ENCODE assay signal across 19 cellular contexts in the genomic region with DNA sequence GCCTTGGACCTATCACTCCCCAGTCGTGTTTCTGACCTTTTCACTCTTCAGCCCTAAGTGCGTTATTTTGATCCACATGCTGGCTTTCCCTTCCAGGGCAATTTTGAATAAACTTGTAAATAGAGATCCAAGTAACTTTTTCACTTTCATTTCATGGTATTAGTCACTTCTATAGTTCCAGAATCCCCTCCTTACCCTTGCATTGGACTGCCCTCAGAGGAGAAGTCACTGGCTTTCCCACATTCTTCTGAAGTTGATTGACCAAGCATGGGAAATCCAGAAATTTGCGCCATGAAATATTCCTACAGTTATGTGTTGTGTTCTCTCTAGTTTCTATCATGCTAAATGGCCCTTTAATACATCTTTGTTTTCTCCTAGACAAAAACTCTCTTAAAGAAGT.
DNase-seq lines count a peak whose midpoint lies in the region; ATAC-seq and TF ChIP-seq lines count a peak whose summit lies in the region.
"Had no signal": no experiment of that assay in that cellular context is flagged by ENCODE, and none has a peak within 500 bp of the region (broad histone marks: within the 10 kb centered on the region; RNA-seq: fewer than 3 reads in every experiment).

No MANE protein-coding gene starts in this region.

- H3F3A ChIP-seq in MM.1S (ENCODE audit: insufficient read depth, low read length), result peaks cover 10% of the 10 kb centered on the region

- H2AFZ ChIP-seq in ACC112 (ENCODE audit: low read length, unreplicated experiment), result peak overlapping the region; percentile 19
- no peak overlapping the region for H2AFZ ChIP-seq in MM.1S (ENCODE audit: low read length)
- H2AFZ ChIP-seq: GM23338 had no signal

- no peak overlapping the region for H3K4me3 Mint-ChIP-seq in nephron progenitor cell
- H3K4me3 Mint-ChIP-seq: CD4-positive, CD25-positive, alpha-beta regulatory T cell; GM23338 had no signal

- H3K9me2 ChIP-seq in MM.1S (replicated peaks; ENCODE audit: insufficient read depth, low read length), result no peaks in the 10 kb centered on the region

- peaks cover 4% of the 10 kb centered on the region for H3K9me3 Mint-ChIP-seq in nephron progenitor cell
- H3K9me3 Mint-ChIP-seq: GM23338 had no signal

- no peaks in the 10 kb centered on the region for H3K36me3 Mint-ChIP-seq in nephron progenitor cell (ENCODE audit: low read depth)
- H3K36me3 Mint-ChIP-seq: CD4-positive, CD25-positive, alpha-beta regulatory T cell had no signal

- peak overlapping the region; percentile 64 for H3K27ac Mint-ChIP-seq in nephron progenitor cell
- H3K27ac Mint-ChIP-seq: CD4-positive, CD25-positive, alpha-beta regulatory T cell; GM23338 had no signal

- no peak overlapping the region for H3K4me3 ChIP-seq in ACC112 (ENCODE audit: low read depth, low read length)
- no peak overlapping the region for H3K4me3 ChIP-seq in fibroblast of the aortic adventitia (ENCODE audit: low read depth, low read length)
- H3K4me3 ChIP-seq in MM.1S (ENCODE audit: low read length), result no peak overlapping the region
- H3K4me3 ChIP-seq: A549, GM23338, HAP-1 had no signal

- no peaks in the 10 kb centered on the region for H3K27me3 Mint-ChIP-seq in nephron progenitor cell (ENCODE audit: low read depth, poor library complexity)
- H3K27me3 Mint-ChIP-seq: CD4-positive, CD25-positive, alpha-beta regulatory T cell had no signal

- H3K9ac ChIP-seq in MM.1S (ENCODE audit: low read length), result no peak overlapping the region

- no peaks in the 10 kb centered on the region for H3K79me2 ChIP-seq in ACC112 (ENCODE audit: control insufficient read depth, insufficient read depth, low read length, unreplicated experiment)
- H3K79me2 ChIP-seq in MM.1S (ENCODE audit: low read length), result no peaks in the 10 kb centered on the region

- H3K27ac ChIP-seq in ACC112 (ENCODE audit: low read depth, low read length), result no peak overlapping the region
- no peak overlapping the region for H3K27ac ChIP-seq in MM.1S (ENCODE audit: low read length)
- H3K27ac ChIP-seq: A549, RWPE1 had no signal

- H3K4me1 ChIP-seq in ACC112 (ENCODE audit: control insufficient read depth, insufficient read depth, low read length, unreplicated experiment) (no peaks in the 10 kb centered on the region), MM.1S (ENCODE audit: low read length) (peaks cover 26% of the 10 kb centered on the region)
- H3K4me1 ChIP-seq: A549, HAP-1 had no signal

- TF ChIP-seq CTCF in fibroblast of the aortic adventitia (IDR thresholded peaks at IDR 0.05; ENCODE audit: insufficient read depth, low read length), result no peak
- TF ChIP-seq CTCF in nephron progenitor cell (IDR thresholded peaks at IDR 0.05), result no peak
- TF ChIP-seq CTCF in MM.1S (IDR thresholded peaks at IDR 0.05; ENCODE audit: low read length), result no peak

- H3K4me2 ChIP-seq in MM.1S (ENCODE audit: low read depth, low read length), result no peak overlapping the region
- H3K4me2 ChIP-seq: A549, GM23338 had no signal

- peak; percentile 28 for DNase-seq in fibroblast of the aortic adventitia (ENCODE audit: low read depth)
- no peak for DNase-seq in nephron progenitor cell
- DNase-seq in MM.1S, result no peak
- DNase-seq: CD4-positive, CD25-positive, alpha-beta regulatory T cell; DMS79; KG1; NCI-H1092 treated with DMSO at 0.1 percent for 48 hours; NCI-H1436 treated with DMSO at 0.1 percent for 48 hours; NCI-H1930; NK-92 treated with Interleukin-12 subunit alpha and Interleukin-12 subunit beta, amount 100 ng/mL, for 24 hours had no signal

- H3K36me3 ChIP-seq in ACC112 (ENCODE audit: insufficient read depth, low read length), result no peaks in the 10 kb centered on the region
- H3K36me3 ChIP-seq in MM.1S (replicated peaks; ENCODE audit: insufficient read depth, low read length), result no peaks in the 10 kb centered on the region
- H3K36me3 ChIP-seq: HAP-1 had no signal

- no peaks in the 10 kb centered on the region for H4K20me1 ChIP-seq in MM.1S (ENCODE audit: insufficient read depth, low read length)

- ATAC-seq in GM21529 (IDR thresholded peaks at IDR 0.05; ENCODE audit: unreplicated experiment), result peak; percentile 44
- ATAC-seq in SK-N-SH treated with all-trans-retinoic acid at 6 μM for 48 hours, result no peak
- ATAC-seq in HG02870 (IDR thresholded peaks at IDR 0.05; ENCODE audit: unreplicated experiment), result no peak
- no peak for ATAC-seq in esophagus mucosa
- ATAC-seq: A549, GM23338 had no signal

- no peaks in the 10 kb centered on the region for H3K27me3 ChIP-seq in ACC112 (ENCODE audit: insufficient read depth, low read length)
- H3K27me3 ChIP-seq in MM.1S (replicated peaks; ENCODE audit: insufficient read depth, low read length), result no peaks in the 10 kb centered on the region

- H3K9me3 ChIP-seq in MM.1S (replicated peaks; ENCODE audit: insufficient read depth, low read length), result no peaks in the 10 kb centered on the region
- H3K9me3 ChIP-seq: A549, HAP-1 had no signal

- no peaks in the 10 kb centered on the region for H3K4me1 Mint-ChIP-seq in nephron progenitor cell
- H3K4me1 Mint-ChIP-seq: CD4-positive, CD25-positive, alpha-beta regulatory T cell; GM23338 had no signal

TF ChIP-seq in SK-N-SH treated with all-trans-retinoic acid at 6 μM for 48 hours, 23 proteins besides CTCF, POLR2A, EP300 and RAD21 (continues in another document):
- TF ChIP-seq GLIS3 (CRISPR knock-in tag; IDR thresholded peaks at IDR 0.05) (no peak), CSDC2 (CRISPR knock-in tag; IDR thresholded peaks at IDR 0.05) (no peak), ZFP3 (CRISPR knock-in tag; IDR thresholded peaks at IDR 0.05) (no peak), ZC3H10 (CRISPR knock-in tag; IDR thresholded peaks at IDR 0.05) (no peak), TOX (CRISPR knock-in tag; IDR thresholded peaks at IDR 0.05; ENCODE audit: borderline replicate concordance) (no peak), ZNF8 (CRISPR knock-in tag; IDR thresholded peaks at IDR 0.05) (no peak)
- TF ChIP-seq, protein P1, sequence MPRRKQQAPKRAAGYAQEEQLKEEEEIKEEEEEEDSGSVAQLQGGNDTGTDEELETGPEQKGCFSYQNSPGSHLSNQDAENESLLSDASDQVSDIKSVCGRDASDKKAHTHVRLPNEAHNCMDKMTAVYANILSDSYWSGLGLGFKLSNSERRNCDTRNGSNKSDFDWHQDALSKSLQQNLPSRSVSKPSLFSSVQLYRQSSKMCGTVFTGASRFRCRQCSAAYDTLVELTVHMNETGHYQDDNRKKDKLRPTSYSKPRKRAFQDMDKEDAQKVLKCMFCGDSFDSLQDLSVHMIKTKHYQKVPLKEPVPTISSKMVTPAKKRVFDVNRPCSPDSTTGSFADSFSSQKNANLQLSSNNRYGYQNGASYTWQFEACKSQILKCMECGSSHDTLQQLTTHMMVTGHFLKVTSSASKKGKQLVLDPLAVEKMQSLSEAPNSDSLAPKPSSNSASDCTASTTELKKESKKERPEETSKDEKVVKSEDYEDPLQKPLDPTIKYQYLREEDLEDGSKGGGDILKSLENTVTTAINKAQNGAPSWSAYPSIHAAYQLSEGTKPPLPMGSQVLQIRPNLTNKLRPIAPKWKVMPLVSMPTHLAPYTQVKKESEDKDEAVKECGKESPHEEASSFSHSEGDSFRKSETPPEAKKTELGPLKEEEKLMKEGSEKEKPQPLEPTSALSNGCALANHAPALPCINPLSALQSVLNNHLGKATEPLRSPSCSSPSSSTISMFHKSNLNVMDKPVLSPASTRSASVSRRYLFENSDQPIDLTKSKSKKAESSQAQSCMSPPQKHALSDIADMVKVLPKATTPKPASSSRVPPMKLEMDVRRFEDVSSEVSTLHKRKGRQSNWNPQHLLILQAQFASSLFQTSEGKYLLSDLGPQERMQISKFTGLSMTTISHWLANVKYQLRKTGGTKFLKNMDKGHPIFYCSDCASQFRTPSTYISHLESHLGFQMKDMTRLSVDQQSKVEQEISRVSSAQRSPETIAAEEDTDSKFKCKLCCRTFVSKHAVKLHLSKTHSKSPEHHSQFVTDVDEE (CRISPR knock-in tag; IDR thresholded peaks at IDR 0.05), result no peak
- TF ChIP-seq, protein P2, sequence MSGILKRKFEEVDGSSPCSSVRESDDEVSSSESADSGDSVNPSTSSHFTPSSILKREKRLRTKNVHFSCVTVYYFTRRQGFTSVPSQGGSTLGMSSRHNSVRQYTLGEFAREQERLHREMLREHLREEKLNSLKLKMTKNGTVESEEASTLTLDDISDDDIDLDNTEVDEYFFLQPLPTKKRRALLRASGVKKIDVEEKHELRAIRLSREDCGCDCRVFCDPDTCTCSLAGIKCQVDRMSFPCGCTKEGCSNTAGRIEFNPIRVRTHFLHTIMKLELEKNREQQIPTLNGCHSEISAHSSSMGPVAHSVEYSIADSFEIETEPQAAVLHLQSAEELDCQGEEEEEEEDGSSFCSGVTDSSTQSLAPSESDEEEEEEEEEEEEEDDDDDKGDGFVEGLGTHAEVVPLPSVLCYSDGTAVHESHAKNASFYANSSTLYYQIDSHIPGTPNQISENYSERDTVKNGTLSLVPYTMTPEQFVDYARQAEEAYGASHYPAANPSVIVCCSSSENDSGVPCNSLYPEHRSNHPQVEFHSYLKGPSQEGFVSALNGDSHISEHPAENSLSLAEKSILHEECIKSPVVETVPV (CRISPR knock-in tag; IDR thresholded peaks at IDR 0.05), result no peak
- TF ChIP-seq, protein P3, sequence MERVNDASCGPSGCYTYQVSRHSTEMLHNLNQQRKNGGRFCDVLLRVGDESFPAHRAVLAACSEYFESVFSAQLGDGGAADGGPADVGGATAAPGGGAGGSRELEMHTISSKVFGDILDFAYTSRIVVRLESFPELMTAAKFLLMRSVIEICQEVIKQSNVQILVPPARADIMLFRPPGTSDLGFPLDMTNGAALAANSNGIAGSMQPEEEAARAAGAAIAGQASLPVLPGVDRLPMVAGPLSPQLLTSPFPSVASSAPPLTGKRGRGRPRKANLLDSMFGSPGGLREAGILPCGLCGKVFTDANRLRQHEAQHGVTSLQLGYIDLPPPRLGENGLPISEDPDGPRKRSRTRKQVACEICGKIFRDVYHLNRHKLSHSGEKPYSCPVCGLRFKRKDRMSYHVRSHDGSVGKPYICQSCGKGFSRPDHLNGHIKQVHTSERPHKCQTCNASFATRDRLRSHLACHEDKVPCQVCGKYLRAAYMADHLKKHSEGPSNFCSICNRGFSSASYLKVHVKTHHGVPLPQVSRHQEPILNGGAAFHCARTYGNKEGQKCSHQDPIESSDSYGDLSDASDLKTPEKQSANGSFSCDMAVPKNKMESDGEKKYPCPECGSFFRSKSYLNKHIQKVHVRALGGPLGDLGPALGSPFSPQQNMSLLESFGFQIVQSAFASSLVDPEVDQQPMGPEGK (CRISPR knock-in tag; IDR thresholded peaks at IDR 0.05; ENCODE audit: borderline replicate concordance), result no peak
- TF ChIP-seq, protein P4, sequence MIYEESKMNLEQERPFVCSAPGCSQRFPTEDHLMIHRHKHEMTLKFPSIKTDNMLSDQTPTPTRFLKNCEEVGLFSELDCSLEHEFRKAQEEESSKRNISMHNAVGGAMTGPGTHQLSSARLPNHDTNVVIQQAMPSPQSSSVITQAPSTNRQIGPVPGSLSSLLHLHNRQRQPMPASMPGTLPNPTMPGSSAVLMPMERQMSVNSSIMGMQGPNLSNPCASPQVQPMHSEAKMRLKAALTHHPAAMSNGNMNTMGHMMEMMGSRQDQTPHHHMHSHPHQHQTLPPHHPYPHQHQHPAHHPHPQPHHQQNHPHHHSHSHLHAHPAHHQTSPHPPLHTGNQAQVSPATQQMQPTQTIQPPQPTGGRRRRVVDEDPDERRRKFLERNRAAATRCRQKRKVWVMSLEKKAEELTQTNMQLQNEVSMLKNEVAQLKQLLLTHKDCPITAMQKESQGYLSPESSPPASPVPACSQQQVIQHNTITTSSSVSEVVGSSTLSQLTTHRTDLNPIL (CRISPR knock-in tag; IDR thresholded peaks at IDR 0.05; ENCODE audit: low read depth), result no peak
